Comparison of ENCODE assay signal across 24 cellular contexts in genomic region chr4:185920171-185920570, GRCh38.
DNase-seq lines count a peak whose midpoint lies in the region; ATAC-seq and TF ChIP-seq lines count a peak whose summit lies in the region.
"Had no signal": no experiment of that assay in that cellular context is flagged by ENCODE, and none has a peak within 500 bp of the region (broad histone marks: within the 10 kb centered on the region; RNA-seq: fewer than 3 reads in every experiment).

No MANE protein-coding gene starts in this region.

- H3K36me3 ChIP-seq in PC-3 (ENCODE audit: low read depth, low read length) (no peaks in the 10 kb centered on the region), trophoblast cell (ENCODE audit: control insufficient read depth in 1 of 2, insufficient read depth in 2 of 2, low read length in 2 of 2) (no peaks in the 10 kb centered on the region), SK-N-SH (replicated peaks in 1 of 2; ENCODE audit: control insufficient read depth in 1 of 2, insufficient read depth in 2 of 2, low read length in 1 of 2) (no peaks in the 10 kb centered on the region)
- H3K36me3 ChIP-seq: gastroesophageal sphincter, MG63, neural progenitor cell had no signal

- no peaks in the 10 kb centered on the region for H3F3A ChIP-seq in PC-3 (ENCODE audit: low read length, unreplicated experiment)
- no peaks in the 10 kb centered on the region for H3F3A ChIP-seq in SK-N-SH (replicated peaks; ENCODE audit: insufficient read depth)

- TF ChIP-seq EP300 in SK-N-SH (IDR thresholded peaks at IDR 0.05; ENCODE audit: borderline replicate concordance in 1 of 2, low read depth in 1 of 2, low read length in 1 of 2) = no peak

- no peak overlapping the region for H2BK12ac ChIP-seq in trophoblast cell (ENCODE audit: low read length)

- H3K27me3 Mint-ChIP-seq in osteocyte (ENCODE audit: unreplicated experiment) = no peaks in the 10 kb centered on the region

- H4K8ac ChIP-seq in trophoblast cell (ENCODE audit: low read depth, low read length) = no peak overlapping the region

- H3K4me2 ChIP-seq in PC-3 (ENCODE audit: low read length) (peak overlapping the region; percentile 75), trophoblast cell (ENCODE audit: low read length) (no peak overlapping the region), SK-N-SH (no peak overlapping the region)
- H3K4me2 ChIP-seq: neural progenitor cell had no signal

- H4K20me1 ChIP-seq in PC-3 (ENCODE audit: low read length) (no peaks in the 10 kb centered on the region), SK-N-SH (ENCODE audit: insufficient read depth) (no peaks in the 10 kb centered on the region)

- no peak overlapping the region for H3K4me3 Mint-ChIP-seq in osteocyte (ENCODE audit: unreplicated experiment)
- H3K4me3 Mint-ChIP-seq: activated CD8-positive, alpha-beta T cell treated with anti-CD3 and anti-CD28 coated beads for 36 hours; neural progenitor cell; stimulated activated memory B cell treated with anti-CD40 and anti-IgM and Interleukin-4, amounts not matched to agents 10 μg/mL and 1 μg/mL and 100 μg/mL, for 72 hours; T-helper 17 cell had no signal

- peaks cover 21% of the 10 kb centered on the region for H3K4me1 Mint-ChIP-seq in osteocyte (ENCODE audit: unreplicated experiment)
- H3K4me1 Mint-ChIP-seq: stimulated activated memory B cell treated with anti-CD40 and anti-IgM and Interleukin-4, amounts not matched to agents 10 μg/mL and 1 μg/mL and 100 μg/mL, for 72 hours; T-helper 17 cell had no signal

- TF ChIP-seq RAD21 in SK-N-SH (IDR thresholded peaks at IDR 0.05; ENCODE audit: low read length) = no peak

- WGBS in trophoblast cell (ENCODE audit: extremely low coverage, insufficient coverage, insufficient read length) = no CpG with 5 or more reads among the region's 6 CpGs
- WGBS in SK-N-SH (ENCODE audit: low lambda C conversion rate) = 75% methylated on average over 6 of the region's 6 CpGs

- peaks cover 14% of the 10 kb centered on the region for H3K79me1 ChIP-seq in trophoblast cell (ENCODE audit: low read length)

- no peak overlapping the region for H3K23ac ChIP-seq in trophoblast cell (ENCODE audit: low read length)

- H3K27ac Mint-ChIP-seq in osteocyte (ENCODE audit: unreplicated experiment) = no peak overlapping the region
- H3K27ac Mint-ChIP-seq: activated CD8-positive, alpha-beta T cell treated with anti-CD3 and anti-CD28 coated beads for 36 hours; neural progenitor cell; stimulated activated memory B cell treated with anti-CD40 and anti-IgM and Interleukin-4, amounts not matched to agents 10 μg/mL and 1 μg/mL and 100 μg/mL, for 72 hours; T-helper 17 cell had no signal

- H4K12ac ChIP-seq in trophoblast cell (ENCODE audit: low read depth, low read length) = no peak overlapping the region

- CTCF ChIA-PET in PC-3 (lab: Charles Lee) (interaction anchor here (0.6 to 0.8 kb wide), 3 partner anchors 23 to 279 kb away, joined by 3 to 4 read pairs (median 4); no protein-coding TSS in a partner anchor), SK-N-SH (lab: Yijun Ruan, JAX) (interaction anchor here (1.0 kb wide), 1 partner anchor 100 kb away, joined by 3 read pairs; no protein-coding TSS in a partner anchor)

- peak; percentile 2 for DNase-seq in ELR (ENCODE audit: low read depth)
- peak; percentile 88 for DNase-seq in PC-3
- peak; percentile 80 for DNase-seq in epithelial cell of prostate (ENCODE audit: low read depth, low spot score)
- DNase-seq in trophoblast cell = no peak
- no peak for DNase-seq in stimulated activated naive CD4-positive, alpha-beta T cell (lab: John Stamatoyannopoulos, UW)
- no peak for DNase-seq in osteocyte (ENCODE audit: extremely low spot score, unreplicated experiment)
- no peak for DNase-seq in SK-N-SH
- DNase-seq: activated CD4-positive, alpha-beta T cell treated with anti-CD3 and anti-CD28 coated beads for 1 hour; activated CD8-positive, alpha-beta T cell treated with anti-CD3 and anti-CD28 coated beads for 36 hours; C1 segment of cervical spinal cord; effector memory CD4-positive, alpha-beta T cell; MG63; NCI-H1417 treated with DMSO at 0.1 percent for 48 hours; NCI-H2081 treated with DMSO at 0.1 percent for 48 hours; NCI-H524; small intestine; T-helper 17 cell; testis had no signal

- H3K4me3 ChIP-seq in PC-3 (ENCODE audit: low read length) (peak overlapping the region; percentile 25; the same call in 1 of the 2 replicates), trophoblast cell (ENCODE audit: low read depth, low read length) (no peak overlapping the region), SK-N-SH (ENCODE audit: low read depth in 2 of 2, low read length in 1 of 2) (no peak overlapping the region; a peak in 1 of 4 replicates)
- H3K4me3 ChIP-seq: gastroesophageal sphincter, lung, MG63, neural progenitor cell, testis had no signal

- H2AFZ ChIP-seq in PC-3 (ENCODE audit: low read length) (no peak overlapping the region), trophoblast cell (ENCODE audit: insufficient read depth, low read length, poor library complexity) (no peak overlapping the region), SK-N-SH (ENCODE audit: low read depth) (no peak overlapping the region)
- H2AFZ ChIP-seq: neural progenitor cell had no signal

- no peaks in the 10 kb centered on the region for H3K36me3 Mint-ChIP-seq in osteocyte (ENCODE audit: unreplicated experiment)
- H3K36me3 Mint-ChIP-seq: stimulated activated memory B cell treated with anti-CD40 and anti-IgM and Interleukin-4, amounts not matched to agents 10 μg/mL and 1 μg/mL and 100 μg/mL, for 72 hours had no signal

- no TSS peak for BruUV-seq in PC-3 (replicated peaks; lab: Mats Ljungman, UMichigan)

- H3K27me3 ChIP-seq in PC-3 (ENCODE audit: low read length) = no peaks in the 10 kb centered on the region
- H3K27me3 ChIP-seq in trophoblast cell (ENCODE audit: insufficient read depth, low read length) = no peaks in the 10 kb centered on the region
- H3K27me3 ChIP-seq in SK-N-SH (ENCODE audit: insufficient read depth) = no peaks in the 10 kb centered on the region
- H3K27me3 ChIP-seq: gastroesophageal sphincter, MG63, neural progenitor cell, testis had no signal

- H4K91ac ChIP-seq in trophoblast cell (ENCODE audit: low read depth, low read length) = no peak overlapping the region

- no peak overlapping the region for H3K4ac ChIP-seq in trophoblast cell (ENCODE audit: low read depth, low read length)

- H3K9me2 ChIP-seq in PC-3 (replicated peaks; ENCODE audit: low read length) (no peaks in the 10 kb centered on the region), SK-N-SH (no peaks in the 10 kb centered on the region)

- H3K79me2 ChIP-seq in PC-3 (ENCODE audit: low read length) (no peaks in the 10 kb centered on the region), trophoblast cell (ENCODE audit: control insufficient read depth, insufficient read depth, low read length, poor library complexity) (no peaks in the 10 kb centered on the region), SK-N-SH (ENCODE audit: insufficient read depth) (no peaks in the 10 kb centered on the region)

- H3K27ac ChIP-seq in PC-3 (ENCODE audit: low read length) = peak overlapping the region; percentile 93
- H3K27ac ChIP-seq in epithelial cell of prostate = no peak overlapping the region
- H3K27ac ChIP-seq in trophoblast cell (ENCODE audit: low read depth, low read length) = peak overlapping the region; percentile 78
- H3K27ac ChIP-seq in SK-N-SH (ENCODE audit: low read depth in 2 of 2, low read length in 1 of 2) = no peak overlapping the region
- H3K27ac ChIP-seq: gastroesophageal sphincter, neural progenitor cell, testis had no signal

- H3K9me3 ChIP-seq in PC-3 (ENCODE audit: low read length) = no peaks in the 10 kb centered on the region
- no peaks in the 10 kb centered on the region for H3K9me3 ChIP-seq in trophoblast cell (ENCODE audit: insufficient read depth, low read depth, low read length)
- no peaks in the 10 kb centered on the region for H3K9me3 ChIP-seq in SK-N-SH
- H3K9me3 ChIP-seq: gastroesophageal sphincter, MG63, testis had no signal

- no peak overlapping the region for H3K18ac ChIP-seq in trophoblast cell (ENCODE audit: low read length)

- no peak overlapping the region for H2BK120ac ChIP-seq in trophoblast cell (ENCODE audit: insufficient read depth, low read length, poor library complexity)

- POLR2A ChIA-PET in PC-3 (lab: Charles Lee; ENCODE audit: unreplicated experiment) = no interaction called here
- POLR2A ChIA-PET in SK-N-SH (lab: Yijun Ruan, JAX) = no interaction called here

- TF ChIP-seq CTCF in PC-3 (conservative IDR thresholded peaks at IDR 0.05; ENCODE audit: low read depth, low read length) = no peak
- no peak for TF ChIP-seq CTCF in osteocyte (IDR thresholded peaks at IDR 0.05)
- TF ChIP-seq CTCF in SK-N-SH (IDR thresholded peaks at IDR 0.05) = no peak

- ATAC-seq in PC-3 (peak; percentile 99), HG03457 (IDR thresholded peaks at IDR 0.05; ENCODE audit: unreplicated experiment) (no peak)
- ATAC-seq: activated CD8-positive, alpha-beta T cell treated with anti-CD3 and anti-CD28 coated beads for 36 hours; esophagus mucosa; gastroesophageal sphincter; stimulated activated memory B cell treated with anti-CD40 and anti-IgM and Interleukin-4, amounts not matched to agents 10 μg/mL and 1 μg/mL and 100 μg/mL, for 72 hours; T-helper 17 cell had no signal

- H2AK5ac ChIP-seq in trophoblast cell (ENCODE audit: low read length) = no peak overlapping the region

- peaks cover 19% of the 10 kb centered on the region for H3K4me1 ChIP-seq in PC-3 (ENCODE audit: insufficient read depth, low read length)
- H3K4me1 ChIP-seq in trophoblast cell (ENCODE audit: control insufficient read depth in 1 of 2, insufficient read depth in 2 of 2, low read length in 2 of 2) = peaks cover 6 to 10% of the 10 kb centered on the region in 2 experiments
- peaks cover 0 to 3% of the 10 kb centered on the region in 2 experiments; a peak in 2 of 4 replicates for H3K4me1 ChIP-seq in SK-N-SH (ENCODE audit: control insufficient read depth in 1 of 2, insufficient read depth in 2 of 2, low read depth in 1 of 2, low read length in 1 of 2)
- H3K4me1 ChIP-seq: testis had no signal

- intact Hi-C loops in PC-3 (cut with micrococcal nuclease) = loop anchor here (2.0 kb wide), 1 partner anchor 43 kb away; no protein-coding TSS in a partner anchor

- no peaks in the 10 kb centered on the region for H3K9me3 Mint-ChIP-seq in osteocyte (ENCODE audit: unreplicated experiment)
- H3K9me3 Mint-ChIP-seq: activated CD8-positive, alpha-beta T cell treated with anti-CD3 and anti-CD28 coated beads for 36 hours had no signal

- H3K9ac ChIP-seq in PC-3 (ENCODE audit: low read length) (peak overlapping the region; percentile 66), trophoblast cell (ENCODE audit: low read length) (no peak overlapping the region), SK-N-SH (no peak overlapping the region)
- H3K9ac ChIP-seq: neural progenitor cell had no signal

- H2BK5ac ChIP-seq in trophoblast cell (ENCODE audit: low read depth, low read length, poor library complexity) = no peak overlapping the region

- H3K14ac ChIP-seq in trophoblast cell (ENCODE audit: low read length) = no peak overlapping the region

TF ChIP-seq in SK-N-SH, 30 proteins besides CTCF, POLR2A, EP300 and RAD21 (continues in another document):
- TF ChIP-seq MEF2A (IDR thresholded peaks at IDR 0.05; ENCODE audit: borderline replicate concordance, low read depth) (no peak), CHD2 (IDR thresholded peaks at IDR 0.05; ENCODE audit: low read length, partially characterized antibody) (no peak), GATA2 (CRISPR knock-in tag; IDR thresholded peaks at IDR 0.05) (no peak), EZH2phosphoT487 (IDR thresholded peaks at IDR 0.05; ENCODE audit: borderline replicate concordance, low read depth) (no peak), NFIC (IDR thresholded peaks at IDR 0.05; ENCODE audit: borderline replicate concordance) (no peak)

Comparison
In these comparisons a context has a peak if more than half of its experiments do, and no peak if none do; other contexts are left out.
1. DNase-seq: peak in ELR (single experiment), PC-3 (single experiment) and epithelial cell of prostate (single experiment); none in trophoblast cell (0 of 2), stimulated activated naive CD4-positive, alpha-beta T cell (0 of 6), osteocyte (single experiment) and SK-N-SH (single experiment).
2. H3K27ac ChIP-seq: peak in PC-3 (single experiment) and trophoblast cell (single experiment); none in epithelial cell of prostate (single experiment) and SK-N-SH (0 of 2).